ENCODE assay signal across 9 cellular contexts in genomic region chr1:9197186-9198099, GRCh38. TPM values are rescaled to one million over a fixed set of nuclear protein-coding genes. Genes with fewer than 3 reads are reported as not detected.
DNase-seq lines count a peak whose midpoint lies in the region; ATAC-seq and TF ChIP-seq lines count a peak whose summit lies in the region.
"Had no signal": no experiment of that assay in that cellular context is flagged by ENCODE, and none has a peak within 500 bp of the region (broad histone marks: within the 10 kb centered on the region; RNA-seq: fewer than 3 reads in every experiment).

No MANE protein-coding gene starts in this region.

- no peaks in the 10 kb centered on the region for H3K27me3 ChIP-seq in thoracic aorta (replicated peaks; ENCODE audit: insufficient read depth)

- no peak for ATAC-seq in thoracic aorta (ENCODE audit: insufficient number of reproducible peaks, low FRiP score, low read depth)

- peaks cover 14 to 45% of the 10 kb centered on the region in 2 donors for H3K4me1 ChIP-seq in thoracic aorta (ENCODE audit: control insufficient read depth in 1 of 2, low read depth in 2 of 2)

- H3K4me3 ChIP-seq in thoracic aorta: peak overlapping the region; percentile 62

- H3K36me3 Mint-ChIP-seq in glutamatergic neuron (ENCODE audit: unreplicated experiment): no peaks in the 10 kb centered on the region

- H3K9me3 ChIP-seq in thoracic aorta: no peaks in the 10 kb centered on the region

- DNase-seq in NCI-H2171 treated with DMSO at 0.1 percent for 48 hours (lab: John Stamatoyannopoulos, UW) (peak; percentile 17), NCI-H2171 (lab: John Stamatoyannopoulos, UW) (no peak), RPMI7951 (ENCODE audit: low read depth) (peak; percentile 50), glutamatergic neuron (no peak), thoracic aorta (ENCODE audit: low spot score) (no peak), hepatic stellate cell (ENCODE audit: low spot score) (no peak)
- no peak for DNase-seq in activated T-cell treated with anti-CD3 and anti-CD28 coated beads, Interleukin-2, amount 50 U/mL, for 1 hour
- no peak for DNase-seq in activated CD4-positive, CD25-positive, alpha-beta regulatory T cell treated with anti-CD3 and anti-CD28 coated beads, Interleukin-2, amount 50 U/mL, for 72 hours
- DNase-seq: SIG-M5 had no signal

- H3K27ac ChIP-seq in thoracic aorta: no peak overlapping the region

- H3K4me3 Mint-ChIP-seq in glutamatergic neuron (ENCODE audit: unreplicated experiment): peak overlapping the region; percentile 4

- no peaks in the 10 kb centered on the region for H3K36me3 ChIP-seq in thoracic aorta

- peaks cover 26% of the 10 kb centered on the region for H3K4me1 Mint-ChIP-seq in glutamatergic neuron (ENCODE audit: low read depth, unreplicated experiment)

- TF ChIP-seq CTCF in glutamatergic neuron (IDR thresholded peaks at IDR 0.05; ENCODE audit: partially characterized antibody, unreplicated experiment) (no peak), thoracic aorta (IDR thresholded peaks at IDR 0.05) (no peak)

- H3K27ac Mint-ChIP-seq in glutamatergic neuron (ENCODE audit: unreplicated experiment): no peak overlapping the region

- H3K9me3 Mint-ChIP-seq in glutamatergic neuron (ENCODE audit: unreplicated experiment): peaks cover 1% of the 10 kb centered on the region

- peaks cover 11% of the 10 kb centered on the region for H3K27me3 Mint-ChIP-seq in glutamatergic neuron (ENCODE audit: unreplicated experiment)

RNA-seq across cellular contexts. Expression of gene H6PD, which starts 37.1 kb away (rescaled TPM):
- total RNA-seq in RPMI7951 (2014; rRNA removed; shearing (Covaris generic)): 8.4 and 10.2 TPM in 2 replicates
- 5.0 TPM for total RNA-seq in glutamatergic neuron (ENCODE audit: unreplicated experiment)
- total RNA-seq in thoracic aorta: 10 to 100 TPM; 57.8 to 80.6 TPM

Comparison
In these comparisons a context has a peak if more than half of its experiments do, and no peak if none do; other contexts are left out.
1. DNase-seq: peak in NCI-H2171 treated with DMSO at 0.1 percent for 48 hours (single experiment) and RPMI7951 (single experiment); none in NCI-H2171 (single experiment), glutamatergic neuron (single experiment), thoracic aorta (single experiment), activated T-cell treated with anti-CD3 and anti-CD28 coated beads, Interleukin-2, amount 50 U/mL, for 1 hour (single experiment), hepatic stellate cell (single experiment) and activated CD4-positive, CD25-positive, alpha-beta regulatory T cell treated with anti-CD3 and anti-CD28 coated beads, Interleukin-2, amount 50 U/mL, for 72 hours (single experiment).